ENCODE assay signal across 28 cellular contexts in genomic region chr6:152734630-152735029, GRCh38. TPM values are rescaled to one million over a fixed set of nuclear protein-coding genes. Genes with fewer than 3 reads are reported as not detected.
"Had no signal": no experiment of that assay in that cellular context is flagged by ENCODE, and none has a peak within 500 bp of the region (broad histone marks: within the 10 kb centered on the region; RNA-seq: fewer than 3 reads in every experiment).

No MANE protein-coding gene starts in this region.

- DNase-seq: activated B cell treated with CpG ODN at 0.5 μM for 24 hours; activated CD4-positive, alpha-beta memory T cell treated with anti-CD3 and anti-CD28 coated beads, Interleukin-2, amount 10 ng/mL, durations not matched to agents 7 days and 5 days; activated CD4-positive, alpha-beta T cell treated with anti-CD3 and anti-CD28 coated beads for 4 hours; activated CD4-positive, alpha-beta T cell treated with anti-CD3 and anti-CD28 coated beads, Interleukin-2, amount 10 ng/mL, durations not matched to agents 24 days and 14 days; activated CD4-positive, alpha-beta T cell treated with anti-CD3 and anti-CD28 coated beads, Interleukin-2, amount 50 U/mL, for 1 hour; activated CD4-positive, alpha-beta T cell treated with anti-CD3 and anti-CD28 coated beads, Interleukin-2, amount 50 U/mL, for 48 hours; activated CD4-positive, CD25-positive, alpha-beta regulatory T cell treated with anti-CD3 and anti-CD28 coated beads, Interleukin-2, amount 50 U/mL, for 72 hours; activated CD8-positive, alpha-beta memory T cell treated with anti-CD3 and anti-CD28 coated beads for 24 hours; activated CD8-positive, alpha-beta memory T cell treated with anti-CD3 and anti-CD28 coated beads, Interleukin-2, amount 10 ng/mL, durations not matched to agents 7 days and 5 days; activated CD8-positive, alpha-beta memory T cell treated with anti-CD3 and anti-CD28 coated beads, Interleukin-2, amount 50 U/mL, for 48 hours; activated CD8-positive, alpha-beta T cell treated with anti-CD3 and anti-CD28 coated beads, Interleukin-2, amount 10 ng/mL, durations not matched to agents 7 days and 5 days; activated effector memory CD4-positive, alpha-beta T cell treated with Interleukin-2 at 50 U/mL for 16 hours; activated gamma-delta T cell; activated naive CD4-positive, alpha-beta T cell treated with anti-CD3 and anti-CD28 coated beads, Interleukin-2, amount 10 ng/mL, durations not matched to agents 7 days and 5 days; activated naive CD4-positive, alpha-beta T cell treated with Interleukin-2 at 50 U/mL for 16 hours; activated naive CD8-positive, alpha-beta T cell treated with anti-CD3 and anti-CD28 coated beads, Interleukin-2, amount 10 ng/mL, durations not matched to agents 7 days and 5 days; activated naive CD8-positive, alpha-beta T cell treated with anti-CD3 and anti-CD28 coated beads, Interleukin-2, amount 50 U/mL, for 24 hours; activated T-cell treated with anti-CD3 and anti-CD28 coated beads, Interleukin-2, amount 50 U/mL, for 24 hours; activated T-cell treated with anti-CD3 and anti-CD28 coated beads, Interleukin-2, amount 50 U/mL, for 48 hours; amygdala; anterior cingulate cortex; cerebellar nuclear complex; T-helper 2 cell; T-helper 9 cell had no signal

- ATAC-seq: activated CD8-positive, alpha-beta memory T cell treated with anti-CD3 and anti-CD28 coated beads, Interleukin-2, amount 10 ng/mL, durations not matched to agents 7 days and 5 days; activated CD8-positive, alpha-beta T cell treated with anti-CD3 and anti-CD28 coated beads, Interleukin-2, amount 10 ng/mL, durations not matched to agents 7 days and 5 days; activated naive CD8-positive, alpha-beta T cell treated with anti-CD3 and anti-CD28 coated beads, Interleukin-2, amount 50 U/mL, for 24 hours had no signal

RNA-seq across cellular contexts. Expression of gene VIP, which starts 16.0 kb away (rescaled TPM):
- total RNA-seq: activated B cell treated with CpG ODN at 0.5 μM for 24 hours; activated CD4-positive, alpha-beta memory T cell treated with anti-CD3 and anti-CD28 coated beads, Interleukin-2, amount 10 ng/mL, durations not matched to agents 7 days and 5 days; activated CD4-positive, alpha-beta T cell treated with anti-CD3 and anti-CD28 coated beads, Interleukin-2, amount 10 ng/mL, durations not matched to agents 24 days and 14 days; activated CD8-positive, alpha-beta memory T cell treated with anti-CD3 and anti-CD28 coated beads, Interleukin-2, amount 10 ng/mL, durations not matched to agents 7 days and 5 days; activated CD8-positive, alpha-beta T cell treated with anti-CD3 and anti-CD28 coated beads, Interleukin-2, amount 10 ng/mL, durations not matched to agents 7 days and 5 days; activated naive CD8-positive, alpha-beta T cell treated with anti-CD3 and anti-CD28 coated beads, Interleukin-2, amount 10 ng/mL, durations not matched to agents 7 days and 5 days; activated T-helper 2 cell treated with anti-CD3 and anti-CD28 coated beads, Interferon-gamma antibody, Interleukin-2, Interleukin-4, amounts not matched to agents 10 μg/mL and 5 μg/mL and 100 μg/mL, durations not matched to agents 14 hours and 24 hours and 36 hours; ascending aorta; cardiac muscle cell; chondrocyte had no signal
- polyA plus RNA-seq: cardiac muscle cell had no signal

RNA-seq across cellular contexts. Expression of gene MYCT1, which starts 36.9 kb away (rescaled TPM):
- total RNA-seq: activated B cell treated with CpG ODN at 0.5 μM for 24 hours; activated CD4-positive, alpha-beta memory T cell treated with anti-CD3 and anti-CD28 coated beads, Interleukin-2, amount 10 ng/mL, durations not matched to agents 7 days and 5 days; activated CD4-positive, alpha-beta T cell treated with anti-CD3 and anti-CD28 coated beads, Interleukin-2, amount 10 ng/mL, durations not matched to agents 24 days and 14 days; activated CD8-positive, alpha-beta memory T cell treated with anti-CD3 and anti-CD28 coated beads, Interleukin-2, amount 10 ng/mL, durations not matched to agents 7 days and 5 days; activated CD8-positive, alpha-beta T cell treated with anti-CD3 and anti-CD28 coated beads, Interleukin-2, amount 10 ng/mL, durations not matched to agents 7 days and 5 days; activated naive CD8-positive, alpha-beta T cell treated with anti-CD3 and anti-CD28 coated beads, Interleukin-2, amount 10 ng/mL, durations not matched to agents 7 days and 5 days; activated T-helper 2 cell treated with anti-CD3 and anti-CD28 coated beads, Interferon-gamma antibody, Interleukin-2, Interleukin-4, amounts not matched to agents 10 μg/mL and 5 μg/mL and 100 μg/mL, durations not matched to agents 14 hours and 24 hours and 36 hours; chondrocyte had no signal
- polyA plus RNA-seq: cardiac muscle cell had no signal
